ENCODE assay signal across 16 cellular contexts in the genomic region with DNA sequence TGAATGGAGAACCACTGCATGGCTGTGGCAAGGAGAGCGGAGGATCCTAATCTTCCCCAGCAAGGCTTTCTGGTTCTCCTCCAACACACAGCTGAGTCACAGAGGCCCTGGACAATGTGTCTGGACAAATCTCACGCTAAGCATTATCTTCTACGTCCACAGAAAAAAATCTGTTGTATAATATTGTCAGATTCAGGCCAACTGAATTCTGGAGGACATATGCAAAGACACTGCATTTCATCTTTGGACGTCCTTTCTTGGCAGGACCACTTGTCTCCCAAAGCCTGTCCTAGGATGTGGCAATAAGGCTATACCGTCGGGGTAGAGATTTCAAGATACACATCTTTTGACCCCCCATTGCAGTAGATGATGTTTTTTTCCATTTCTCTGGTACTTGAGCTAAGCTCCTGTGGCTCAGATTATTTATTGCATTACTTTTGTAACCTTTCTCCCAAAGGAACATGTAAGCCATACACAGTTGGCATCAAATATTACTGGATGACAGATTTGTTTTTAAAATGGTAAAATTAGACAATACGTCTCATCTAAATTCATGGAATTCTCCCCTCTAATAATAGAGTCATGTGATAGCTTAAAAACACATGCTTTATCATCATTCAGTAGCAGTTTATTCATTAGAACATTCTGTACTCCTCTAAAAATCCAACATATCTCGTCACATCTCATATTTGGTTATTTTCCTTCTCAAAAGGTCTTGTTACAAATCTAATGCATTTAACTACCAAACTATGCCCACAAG. TPM values are rescaled to one million over a fixed set of nuclear protein-coding genes. Genes with fewer than 3 reads are reported as not detected.
DNase-seq lines count a peak whose midpoint lies in the region; ATAC-seq and TF ChIP-seq lines count a peak whose summit lies in the region.
"Had no signal": no experiment of that assay in that cellular context is flagged by ENCODE, and none has a peak within 500 bp of the region (broad histone marks: within the 10 kb centered on the region; RNA-seq: fewer than 3 reads in every experiment).

No MANE protein-coding gene starts in this region.

- H3K36me3 ChIP-seq in hepatocyte (replicated peaks; ENCODE audit: insufficient read depth, low read depth) (no peaks in the 10 kb centered on the region), skeletal muscle satellite cell (ENCODE audit: insufficient read depth, low read length) (no peaks in the 10 kb centered on the region), brain microvascular endothelial cell (replicated peaks) (no peaks in the 10 kb centered on the region)

- no peak overlapping the region for H3K4me3 ChIP-seq in hepatocyte
- peak overlapping the region; percentile 18 for H3K4me3 ChIP-seq in skeletal muscle satellite cell (ENCODE audit: low read length)
- H3K4me3 ChIP-seq in brain microvascular endothelial cell (ENCODE audit: low read depth, low read length) = no peak overlapping the region

- ATAC-seq in GM19397 (IDR thresholded peaks at IDR 0.05; ENCODE audit: unreplicated experiment) = no peak
- ATAC-seq: activated CD4-positive, alpha-beta T cell treated with anti-CD3 and anti-CD28 coated beads for 36 hours; left colon had no signal

- intact Hi-C loops in head of caudate nucleus (cut with DNase I) = no loop called here

- peak overlapping the region; percentile 85 for H3K27ac ChIP-seq in cingulate gyrus (ENCODE audit: low read depth, low read length)
- H3K27ac ChIP-seq in hepatocyte = peak overlapping the region; percentile 19
- no peak overlapping the region for H3K27ac ChIP-seq in brain microvascular endothelial cell

- no peaks in the 10 kb centered on the region for H3K9me2 ChIP-seq in hepatocyte (replicated peaks; ENCODE audit: insufficient read depth)

- no peak for TF ChIP-seq CTCF in hepatocyte (IDR thresholded peaks at IDR 0.05; ENCODE audit: poor library complexity)
- TF ChIP-seq CTCF in brain microvascular endothelial cell (IDR thresholded peaks at IDR 0.05; ENCODE audit: low read depth, low read length, missing control alignments) = no peak

- H2AFZ ChIP-seq in hepatocyte = no peak overlapping the region

- peak overlapping the region; percentile 22 for H3K4me2 ChIP-seq in hepatocyte
- peak overlapping the region; percentile 63 for H3K4me2 ChIP-seq in skeletal muscle satellite cell (ENCODE audit: low read length)

- H3K79me2 ChIP-seq in hepatocyte = no peaks in the 10 kb centered on the region

- peak; percentile 76 for DNase-seq in HCEC 1CT
- peak; percentile 44 for DNase-seq in hepatocyte (ENCODE audit: low spot score)
- DNase-seq in brain microvascular endothelial cell = no peak
- no peak for DNase-seq in DMS53 treated with DMSO at 0.1 percent for 48 hours (lab: John Stamatoyannopoulos, UW; ENCODE audit: unreplicated experiment)
- DNase-seq in head of caudate nucleus = no peak
- DNase-seq: activated CD4-positive, alpha-beta T cell treated with anti-CD3 and anti-CD28 coated beads for 36 hours; glutamatergic neuron; H7; KBM-7; NCI-H187; NCI-H774; small intestine had no signal

- in situ Hi-C loops in brain microvascular endothelial cell (cut with HindIII; ENCODE audit: low pct_ligation_motif_present, low sequenced_read_pairs) = no loop called here

- 83% methylated on average over 8 of the region's 8 CpGs for WGBS in hepatocyte (ENCODE audit: low lambda C conversion rate, missing lambda C conversion rate)

- H3K27me3 ChIP-seq in hepatocyte = no peaks in the 10 kb centered on the region
- H3K27me3 ChIP-seq in skeletal muscle satellite cell (ENCODE audit: control insufficient read depth, insufficient read depth, low read length) = no peaks in the 10 kb centered on the region
- H3K27me3 ChIP-seq in brain microvascular endothelial cell (replicated peaks) = no peaks in the 10 kb centered on the region

- no peaks in the 10 kb centered on the region for H3K4me1 ChIP-seq in hepatocyte (ENCODE audit: insufficient read depth)
- peaks cover 60% of the 10 kb centered on the region for H3K4me1 ChIP-seq in skeletal muscle satellite cell (ENCODE audit: control insufficient read depth, insufficient read depth, low read length)

- no peaks in the 10 kb centered on the region for H3K9me3 ChIP-seq in hepatocyte (ENCODE audit: low read depth)
- H3K9me3 ChIP-seq in skeletal muscle satellite cell (replicated peaks; ENCODE audit: low read length) = no peaks in the 10 kb centered on the region

- H3K9ac ChIP-seq in skeletal muscle satellite cell (ENCODE audit: low read depth, low read length) = peak overlapping the region; percentile 89

- no peaks in the 10 kb centered on the region for H4K20me1 ChIP-seq in hepatocyte (ENCODE audit: insufficient read depth, poor library complexity, severe bottlenecking)

RNA-seq across cellular contexts. Expression of a gene that starts 19.4 kb away (rescaled TPM):
- total RNA-seq in hepatocyte = 13.5 and 22.5 TPM in 2 replicates
- polyA plus RNA-seq in hepatocyte = 5.0 and 7.9 TPM in 2 replicates
- total RNA-seq in skeletal muscle satellite cell (2012; rRNA removed) = 0.22 and 0.76 TPM in 2 replicates
- total RNA-seq: activated CD4-positive, alpha-beta T cell treated with anti-CD3 and anti-CD28 coated beads for 36 hours had no signal

Comparison
In these comparisons a context has a peak if more than half of its experiments do, and no peak if none do; other contexts are left out.
1. DNase-seq: peak in HCEC 1CT (single experiment) and hepatocyte (single experiment); none in brain microvascular endothelial cell (single experiment), DMS53 treated with DMSO at 0.1 percent for 48 hours (single experiment) and head of caudate nucleus (0 of 42).